ENCODE assay signal across 21 cellular contexts in genomic region chr2:7119504-7119835, GRCh38.
"Had no signal": no experiment of that assay in that cellular context is flagged by ENCODE, and none has a peak within 500 bp of the region (broad histone marks: within the 10 kb centered on the region; RNA-seq: fewer than 3 reads in every experiment).

No MANE protein-coding gene starts in this region.

- H3K27ac ChIP-seq: body of pancreas, cardiac muscle cell, left lung, lower lobe of right lung, ovary, prostate gland, sigmoid colon, thyroid gland, upper lobe of left lung, vagina, VCaP had no signal

- H3K27ac Mint-ChIP-seq: activated naive CD8-positive, alpha-beta T cell; endodermal cell; nephron progenitor cell; stimulated activated effector memory CD8-positive, alpha-beta T cell treated with anti-CD3 and anti-CD28 coated beads, Interleukin-12 subunit alpha, Interleukin-12 subunit beta, amount 100 ng/mL, for 72 hours; stimulated activated naive CD8-positive, alpha-beta T cell treated with anti-CD3 and anti-CD28 coated beads, Interleukin-15, amount 100 ng/mL, for 72 hours had no signal

- H3K36me3 ChIP-seq: cardiac muscle cell, left lung, lower lobe of right lung, ovary, prostate gland, sigmoid colon, thyroid gland, upper lobe of left lung, vagina had no signal

- H3K4me1 ChIP-seq: body of pancreas, left lung, lower lobe of right lung, prostate gland, thyroid gland, upper lobe of left lung, vagina had no signal

- H3K9me3 ChIP-seq: body of pancreas, left lung, lower lobe of right lung, mucosa of descending colon, ovary, prostate gland, sigmoid colon, thyroid gland, upper lobe of left lung, vagina had no signal

- H3K27me3 Mint-ChIP-seq: activated naive CD8-positive, alpha-beta T cell; stimulated activated naive CD8-positive, alpha-beta T cell treated with anti-CD3 and anti-CD28 coated beads, Interleukin-15, amount 100 ng/mL, for 72 hours had no signal

- DNase-seq: activated CD8-positive, alpha-beta memory T cell treated with anti-CD3 and anti-CD28 coated beads for 24 hours; activated effector memory CD4-positive, alpha-beta T cell treated with Interleukin-2 at 50 U/mL for 16 hours; activated naive CD4-positive, alpha-beta T cell treated with Interleukin-2 at 50 U/mL for 16 hours; left lung; lower lobe of right lung; sigmoid colon; small intestine; upper lobe of left lung had no signal

- H3K4me3 Mint-ChIP-seq: activated naive CD8-positive, alpha-beta T cell; endodermal cell; nephron progenitor cell; stimulated activated effector memory CD8-positive, alpha-beta T cell treated with anti-CD3 and anti-CD28 coated beads, Interleukin-12 subunit alpha, Interleukin-12 subunit beta, amount 100 ng/mL, for 72 hours; stimulated activated naive CD8-positive, alpha-beta T cell treated with anti-CD3 and anti-CD28 coated beads, Interleukin-15, amount 100 ng/mL, for 72 hours had no signal

- H3K36me3 Mint-ChIP-seq: stimulated activated effector memory CD8-positive, alpha-beta T cell treated with anti-CD3 and anti-CD28 coated beads, Interleukin-12 subunit alpha, Interleukin-12 subunit beta, amount 100 ng/mL, for 72 hours had no signal

- H3K4me1 Mint-ChIP-seq: endodermal cell; stimulated activated effector memory CD8-positive, alpha-beta T cell treated with anti-CD3 and anti-CD28 coated beads, Interleukin-12 subunit alpha, Interleukin-12 subunit beta, amount 100 ng/mL, for 72 hours; stimulated activated naive CD8-positive, alpha-beta T cell treated with anti-CD3 and anti-CD28 coated beads, Interleukin-15, amount 100 ng/mL, for 72 hours had no signal

- H3K27me3 ChIP-seq: body of pancreas, cardiac muscle cell, left lung, ovary, sigmoid colon, thyroid gland, upper lobe of left lung, vagina had no signal

- H3K4me3 ChIP-seq: body of pancreas, cardiac muscle cell, left lung, lower lobe of right lung, mucosa of descending colon, ovary, prostate gland, sigmoid colon, thyroid gland, upper lobe of left lung, vagina had no signal
